Comparison of ENCODE assay signal across 8 cellular contexts in the genomic region with DNA sequence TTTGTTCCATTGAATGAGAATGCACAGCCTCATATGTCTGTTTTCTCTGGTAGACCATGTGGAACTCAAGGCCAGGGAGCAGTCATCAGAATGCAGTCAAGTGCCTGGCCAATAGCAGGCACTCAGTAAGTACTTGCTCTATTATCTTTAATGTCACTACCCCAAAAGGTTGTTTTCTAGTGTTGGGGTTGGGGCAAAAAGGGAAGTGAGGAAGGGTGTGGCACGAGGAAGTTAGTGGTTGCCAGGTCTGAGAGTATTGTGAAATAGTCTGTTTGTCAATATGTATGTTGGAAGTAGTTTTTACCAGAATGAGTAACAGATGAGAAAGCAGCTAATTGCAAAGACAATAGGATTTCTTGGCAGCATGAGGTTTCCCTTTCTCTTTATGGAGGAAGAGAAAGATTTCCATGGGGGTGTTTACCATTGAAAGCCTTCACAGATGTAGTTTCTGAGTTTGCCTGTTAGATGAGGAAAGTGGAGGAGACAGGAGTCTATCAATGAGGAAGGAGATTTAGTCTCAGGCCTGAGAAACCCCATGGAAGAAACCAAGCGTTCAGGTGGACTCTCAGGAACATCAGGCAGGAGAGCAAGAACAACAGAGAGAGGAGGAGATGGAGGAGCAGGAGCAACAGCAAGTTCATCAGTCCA. TPM values are rescaled to one million over a fixed set of nuclear protein-coding genes. Genes with fewer than 3 reads are reported as not detected.
DNase-seq lines count a peak whose midpoint lies in the region; ATAC-seq and TF ChIP-seq lines count a peak whose summit lies in the region.

No MANE protein-coding gene starts in this region.

- peaks cover 0 to 85% (median 9%) of the 10 kb centered on the region in 9 donors for H3K36me3 ChIP-seq in heart right ventricle
- no peaks in the 10 kb centered on the region for H3K36me3 ChIP-seq in GM23338 (ENCODE audit: insufficient read depth)

- H3F3A ChIP-seq in GM23338 (replicated peaks; ENCODE audit: low read depth), result no peaks in the 10 kb centered on the region

- H2AFZ ChIP-seq in GM23338, result no peak overlapping the region

- DNase-seq in activated naive CD4-positive, alpha-beta T cell treated with anti-CD3 and anti-CD28 coated beads for 36 hours, result peak; percentile 36
- no peak for DNase-seq in activated naive CD4-positive, alpha-beta T cell treated with anti-CD3 and anti-CD28 coated beads, Interleukin-2, amount 50 U/mL, for 16 hours
- peak; percentile 27 for DNase-seq in T-helper 2 cell treated with Interferon-gamma antibody and Interleukin-4, amounts not matched to agents 5 μg/mL and 100 μg/mL, for 36 hours (ENCODE audit: low spot score)
- DNase-seq in heart right ventricle (no peak), GM23338 (ENCODE audit: low spot score) (no peak), NCI-H774 (lab: John Stamatoyannopoulos, UW) (no peak)
- DNase-seq in stimulated activated CD4-positive, alpha-beta T cell treated with anti-CD3 and anti-CD28 coated beads, Interleukin-1b, Interleukin-23, amount 100 ng/mL, for 48 hours, result no peak

- H4K20me1 ChIP-seq in GM23338 (replicated peaks; ENCODE audit: insufficient read depth), result no peaks in the 10 kb centered on the region

- CTCF ChIA-PET in activated naive CD4-positive, alpha-beta T cell treated with anti-CD3 and anti-CD28 coated beads for 36 hours (lab: Charles Lee), result interaction anchor here (0.7 to 7.5 kb wide), 14 partner anchors 9 to 212 kb away, joined by 3 to 100 read pairs (median 12); a partner anchor contains a TSS

- ATAC-seq in HG03159 (IDR thresholded peaks at IDR 0.05; ENCODE audit: unreplicated experiment) (peak; percentile 67), heart right ventricle (peak in 5 of 8 donors; percentile 17 to 80 (median 58)), GM23338 (no peak)

- peak overlapping the region; percentile 47 for H3K4me3 Mint-ChIP-seq in activated naive CD4-positive, alpha-beta T cell treated with anti-CD3 and anti-CD28 coated beads for 36 hours
- H3K4me3 Mint-ChIP-seq in T-helper 2 cell treated with Interferon-gamma antibody and Interleukin-4, amounts not matched to agents 5 μg/mL and 100 μg/mL, for 36 hours, result peak overlapping the region; percentile 75
- H3K4me3 Mint-ChIP-seq in GM23338, result no peak overlapping the region

- peaks cover 0 to 67% (median 16%) of the 10 kb centered on the region in 9 donors for H3K4me1 ChIP-seq in heart right ventricle
- peaks cover 9% of the 10 kb centered on the region; the same call in 1 of the 2 replicates for H3K4me1 ChIP-seq in GM23338 (ENCODE audit: insufficient read depth)

- TF ChIP-seq CTCF in heart right ventricle (IDR thresholded peaks at IDR 0.05), result no peak
- TF ChIP-seq CTCF in GM23338 (conservative IDR thresholded peaks at IDR 0.05; ENCODE audit: low read depth in 2 of 2), result no peak

- peaks cover 58% of the 10 kb centered on the region for H3K36me3 Mint-ChIP-seq in activated naive CD4-positive, alpha-beta T cell treated with anti-CD3 and anti-CD28 coated beads for 36 hours (ENCODE audit: low read depth)
- H3K36me3 Mint-ChIP-seq in T-helper 2 cell treated with Interferon-gamma antibody and Interleukin-4, amounts not matched to agents 5 μg/mL and 100 μg/mL, for 36 hours (ENCODE audit: low read depth), result peaks cover 77% of the 10 kb centered on the region
- H3K36me3 Mint-ChIP-seq in GM23338 (ENCODE audit: low read depth), result peaks cover 33% of the 10 kb centered on the region

- peaks cover 77% of the 10 kb centered on the region for H3K4me1 Mint-ChIP-seq in activated naive CD4-positive, alpha-beta T cell treated with anti-CD3 and anti-CD28 coated beads for 36 hours (ENCODE audit: low read depth)
- H3K4me1 Mint-ChIP-seq in T-helper 2 cell treated with Interferon-gamma antibody and Interleukin-4, amounts not matched to agents 5 μg/mL and 100 μg/mL, for 36 hours (ENCODE audit: low read depth), result peaks cover 70% of the 10 kb centered on the region
- peaks cover 18% of the 10 kb centered on the region for H3K4me1 Mint-ChIP-seq in GM23338

- peak overlapping the region in 4 of 10 donors; percentile 17 to 88 (median 54) for H3K27ac ChIP-seq in heart right ventricle
- H3K27ac ChIP-seq in GM23338 (ENCODE audit: low read depth), result no peak overlapping the region

- H3K27ac Mint-ChIP-seq in activated naive CD4-positive, alpha-beta T cell treated with anti-CD3 and anti-CD28 coated beads for 36 hours, result peak overlapping the region; percentile 95
- H3K27ac Mint-ChIP-seq in T-helper 2 cell treated with Interferon-gamma antibody and Interleukin-4, amounts not matched to agents 5 μg/mL and 100 μg/mL, for 36 hours, result peak overlapping the region; percentile 91
- H3K27ac Mint-ChIP-seq in GM23338, result no peak overlapping the region; the same call in 1 of the 2 replicates

- WGBS in heart right ventricle, 2 donors, result 59 to 71% methylated on average over 2 of the region's 2 CpGs

- no peaks in the 10 kb centered on the region for H3K9me3 Mint-ChIP-seq in activated naive CD4-positive, alpha-beta T cell treated with anti-CD3 and anti-CD28 coated beads for 36 hours
- H3K9me3 Mint-ChIP-seq in T-helper 2 cell treated with Interferon-gamma antibody and Interleukin-4, amounts not matched to agents 5 μg/mL and 100 μg/mL, for 36 hours, result no peaks in the 10 kb centered on the region
- H3K9me3 Mint-ChIP-seq in GM23338, result no peaks in the 10 kb centered on the region

- intact Hi-C loops in activated naive CD4-positive, alpha-beta T cell treated with anti-CD3 and anti-CD28 coated beads for 36 hours (cut with micrococcal nuclease), result loop anchor here (1.0 to 5.0 kb wide), 3 partner anchors 116 to 319 kb away; no protein-coding TSS in a partner anchor
- intact Hi-C loops in heart right ventricle (cut with DNase I), result loop anchor here in 7 of 10 donors (5.0 kb wide), 4 partner anchors 49 to 214 kb away; no protein-coding TSS in a partner anchor

- H3K4me3 ChIP-seq in heart right ventricle, result no peak overlapping the region
- H3K4me3 ChIP-seq in GM23338, result no peak overlapping the region

- H3K4me2 ChIP-seq in GM23338, result no peak overlapping the region

- H3K79me2 ChIP-seq in GM23338 (replicated peaks; ENCODE audit: insufficient read depth), result no peaks in the 10 kb centered on the region

- no peaks in the 10 kb centered on the region for H3K9me2 ChIP-seq in GM23338 (ENCODE audit: insufficient read depth)

- H3K9me3 ChIP-seq in heart right ventricle, result no peaks in the 10 kb centered on the region

- H3K27me3 ChIP-seq in heart right ventricle (no peaks in the 10 kb centered on the region), GM23338 (ENCODE audit: insufficient read depth) (no peaks in the 10 kb centered on the region)

- H3K27me3 Mint-ChIP-seq in activated naive CD4-positive, alpha-beta T cell treated with anti-CD3 and anti-CD28 coated beads for 36 hours (ENCODE audit: low read depth), result no peaks in the 10 kb centered on the region
- H3K27me3 Mint-ChIP-seq in T-helper 2 cell treated with Interferon-gamma antibody and Interleukin-4, amounts not matched to agents 5 μg/mL and 100 μg/mL, for 36 hours (ENCODE audit: low read depth), result no peaks in the 10 kb centered on the region
- no peaks in the 10 kb centered on the region for H3K27me3 Mint-ChIP-seq in GM23338 (ENCODE audit: insufficient read depth, low read depth, poor library complexity)

RNA-seq across cellular contexts. Expression of a gene that starts 59.6 kb away (rescaled TPM):
- total RNA-seq in activated naive CD4-positive, alpha-beta T cell treated with anti-CD3 and anti-CD28 coated beads for 36 hours, result not detected
- not detected for total RNA-seq in heart right ventricle
- polyA plus RNA-seq in heart right ventricle (not detected), GM23338 (2016; fragmentation: Nextera tagmentation; extraction: Ambion mirVana) (not detected in 2 replicates)
- total RNA-seq in GM23338 (2014; rRNA removed; shearing (Covaris generic)), result not detected in 2 replicates

Comparison
In these comparisons a context has a peak if more than half of its experiments do, and no peak if none do; other contexts are left out.
1. DNase-seq: peak in activated naive CD4-positive, alpha-beta T cell treated with anti-CD3 and anti-CD28 coated beads for 36 hours (single experiment) and T-helper 2 cell treated with Interferon-gamma antibody and Interleukin-4, amounts not matched to agents 5 μg/mL and 100 μg/mL, for 36 hours (single experiment); none in activated naive CD4-positive, alpha-beta T cell treated with anti-CD3 and anti-CD28 coated beads, Interleukin-2, amount 50 U/mL, for 16 hours (single experiment), heart right ventricle (0 of 2), stimulated activated CD4-positive, alpha-beta T cell treated with anti-CD3 and anti-CD28 coated beads, Interleukin-1b, Interleukin-23, amount 100 ng/mL, for 48 hours (single experiment), GM23338 (single experiment) and NCI-H774 (single experiment).